Comparison of ENCODE assay signal across 8 cellular contexts in the genomic region with DNA sequence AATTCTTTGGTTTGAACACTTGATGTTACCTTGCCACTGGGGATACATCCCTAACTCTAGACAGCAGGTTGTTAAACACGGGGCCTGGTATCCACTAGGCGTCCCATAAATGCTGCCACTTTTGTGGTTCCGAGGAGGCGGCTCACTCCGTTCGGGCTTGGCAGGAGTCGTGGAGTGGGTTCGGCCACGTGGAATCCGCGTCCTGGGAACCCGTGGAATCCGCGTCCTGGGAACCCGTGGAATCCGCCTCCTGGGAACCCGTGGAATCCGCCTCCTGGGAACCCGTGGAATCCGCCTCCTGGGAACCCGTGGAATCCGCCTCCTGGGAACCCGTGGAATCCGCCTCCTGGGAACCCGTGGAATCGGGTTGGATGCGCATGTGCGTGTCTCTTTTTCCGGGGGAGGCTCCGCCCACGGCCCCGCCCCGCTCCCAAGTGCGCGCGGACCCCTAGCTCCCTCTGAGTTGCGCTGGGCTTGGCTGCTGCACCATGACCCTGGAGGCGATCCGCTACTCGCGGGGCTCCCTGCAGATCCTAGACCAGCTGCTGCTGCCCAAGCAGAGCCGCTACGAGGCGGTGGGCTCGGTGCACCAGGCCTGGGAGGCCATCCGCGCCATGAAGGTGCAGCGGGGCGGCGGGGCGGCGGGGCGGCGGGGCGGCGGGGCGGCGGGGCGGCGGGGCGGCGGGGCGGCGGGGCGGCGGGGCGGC.
DNase-seq lines count a peak whose midpoint lies in the region; ATAC-seq lines count a peak whose summit lies in the region.

Gene MRI1, plus strand, starts transcription at position 422 of the 707 bp plus-strand sequence. Its CDS starts 67 bp downstream, at position 489.

- peak; percentile 50 for DNase-seq in DMS153 treated with DMSO at 0.1 percent for 48 hours (lab: John Stamatoyannopoulos, UW; ENCODE audit: unreplicated experiment)
- peak; percentile 58 for DNase-seq in NCI-H774 (lab: John Stamatoyannopoulos, UW)
- DNase-seq in activated CD8-positive, alpha-beta memory T cell treated with anti-CD3 and anti-CD28 coated beads for 24 hours = peak; percentile 91
- DNase-seq in effector memory CD8-positive, alpha-beta T cell = peak; percentile 30 to 53 (median 47)
- peak; percentile 68 for DNase-seq in medulla oblongata (ENCODE audit: extremely low spot score)
- peak; percentile 47 for DNase-seq in stimulated activated CD8-positive, alpha-beta memory T cell treated with anti-CD3 and anti-CD28 coated beads, Interleukin-12 subunit alpha, Interleukin-12 subunit beta, amount 100 ng/mL, for 1 hour (ENCODE audit: low read depth)

- peaks cover 40% of the 10 kb centered on the region for H3K36me3 Mint-ChIP-seq in effector memory CD8-positive, alpha-beta T cell (ENCODE audit: insufficient read depth)

- H3K4me1 Mint-ChIP-seq in effector memory CD8-positive, alpha-beta T cell (ENCODE audit: low read depth in 2 of 2) = peaks cover 10 to 13% of the 10 kb centered on the region in 2 donors

- peak; percentile 57 for ATAC-seq in HG02870 (IDR thresholded peaks at IDR 0.05; ENCODE audit: unreplicated experiment)
- ATAC-seq in effector memory CD8-positive, alpha-beta T cell (replicated peaks) = peak; percentile 79
- no peak for ATAC-seq in GM18909 (IDR thresholded peaks at IDR 0.05; ENCODE audit: poor library complexity, unreplicated experiment)

- peak within 1 kb of the TSS; percentile 80 to 84 for H3K4me3 Mint-ChIP-seq in effector memory CD8-positive, alpha-beta T cell

- H3K27me3 Mint-ChIP-seq in effector memory CD8-positive, alpha-beta T cell = no peaks in the 10 kb centered on the region

- H3K27ac Mint-ChIP-seq in effector memory CD8-positive, alpha-beta T cell = peak within 1 kb of the TSS; percentile 87 to 93

- H3K9me3 Mint-ChIP-seq in effector memory CD8-positive, alpha-beta T cell = no peaks in the 10 kb centered on the region
